In genomic region chr20:39048000-39048696, GRCh38 we compare ENCODE assay signal across 8 cellular contexts.
DNase-seq lines count a peak whose midpoint lies in the region; ATAC-seq and TF ChIP-seq lines count a peak whose summit lies in the region.

No MANE protein-coding gene starts in this region.

- no peaks in the 10 kb centered on the region for H4K20me1 ChIP-seq in OCI-LY3 (ENCODE audit: insufficient read depth, low read length)

- H3K79me2 ChIP-seq in OCI-LY3 (ENCODE audit: low read length), result no peaks in the 10 kb centered on the region

- WGBS in esophagus muscularis mucosa, result 18% methylated on average over 1 of the region's 4 CpGs

- POLR2A ChIA-PET in naive thymus-derived CD4-positive, alpha-beta T cell (lab: Charles Lee), result interaction anchor here (0.6 kb wide), 1 partner anchor 9 kb away, joined by 3 read pairs; no protein-coding TSS in a partner anchor

- no peak overlapping the region for H2AFZ ChIP-seq in OCI-LY3 (ENCODE audit: low read depth, low read length)

- intact Hi-C loops in esophagus muscularis mucosa (cut with DNase I), result loop anchor here (2.0 kb wide), 1 partner anchor 121 kb away; the partner anchor contains the start of gene FAM83D
- intact Hi-C loops in naive thymus-derived CD4-positive, alpha-beta T cell (cut with micrococcal nuclease), result loop anchor here (1.0 to 5.0 kb wide), 5 partner anchors 86 to 416 kb away; partner anchors contain the start of genes FAM83D (in 2 of the 2), ACTR5 (in 1 of the 2) and DHX35 (in 1 of the 2)

- H3K9ac ChIP-seq in OCI-LY3 (ENCODE audit: low read length), result no peak overlapping the region

- H3K4me3 Mint-ChIP-seq in naive thymus-derived CD4-positive, alpha-beta T cell, result peak overlapping the region in 9 of 10 donors; percentile 8 to 68 (median 38)

- H3K4me3 ChIP-seq in OCI-LY3 (ENCODE audit: low read length), result no peak overlapping the region
- H3K4me3 ChIP-seq in esophagus muscularis mucosa, result no peak overlapping the region
- H3K4me3 ChIP-seq in naive thymus-derived CD4-positive, alpha-beta T cell (ENCODE audit: low read length), result no peak overlapping the region

- H3K36me3 ChIP-seq in OCI-LY3 (replicated peaks; ENCODE audit: low read depth, low read length), result peaks cover 2% of the 10 kb centered on the region
- H3K36me3 ChIP-seq in esophagus muscularis mucosa, result peaks cover 0 to 11% (median 1%) of the 10 kb centered on the region in 4 donors
- peaks cover 0 to 2% (median 0%) of the 10 kb centered on the region in 3 experiments for H3K36me3 ChIP-seq in naive thymus-derived CD4-positive, alpha-beta T cell (ENCODE audit: control insufficient read depth in 2 of 3, insufficient read depth in 3 of 3, low read length in 3 of 3)

- H3K27ac ChIP-seq in OCI-LY3 (ENCODE audit: low read length) (no peak overlapping the region), esophagus muscularis mucosa (replicated peaks in 1 of 4) (peak overlapping the region in 3 of 4 donors; percentile 24 to 85 (median 56))
- no peak overlapping the region for H3K27ac ChIP-seq in naive thymus-derived CD4-positive, alpha-beta T cell (ENCODE audit: low read depth, low read length)

- H3K27ac Mint-ChIP-seq in naive thymus-derived CD4-positive, alpha-beta T cell, result peak overlapping the region in 2 of 9 donors; percentile 46 to 61

- H3K27me3 Mint-ChIP-seq in naive thymus-derived CD4-positive, alpha-beta T cell, result peaks cover 0 to 10% (median 0%) of the 10 kb centered on the region in 5 donors

- no peaks in the 10 kb centered on the region for H3K9me3 Mint-ChIP-seq in naive thymus-derived CD4-positive, alpha-beta T cell

- DNase-seq in SIG-M5 treated with dmso at 0.1 percent for 504 hours (lab: John Stamatoyannopoulos, UW; ENCODE audit: unreplicated experiment) (peak; percentile 57), SIG-M5 (lab: John Stamatoyannopoulos, UW) (no peak), HPDE6-E6E7 (ENCODE audit: extremely low spot score) (peak; percentile 97), activated T-cell treated with anti-CD3 and anti-CD28 coated beads for 4 hours (peak; percentile 56), esophagus muscularis mucosa (ENCODE audit: extremely low spot score) (no peak)
- DNase-seq in naive thymus-derived CD4-positive, alpha-beta T cell, result peak; percentile 19 to 77 (median 56)
- peak; percentile 40 to 52 for DNase-seq in stimulated activated CD8-positive, alpha-beta memory T cell treated with anti-CD3 and anti-CD28 coated beads, Interleukin-7, amount 100 ng/mL, for 4 hours (ENCODE audit: low read depth in 2 of 2)

- no peaks in the 10 kb centered on the region for H3K27me3 ChIP-seq in OCI-LY3 (ENCODE audit: low read depth, low read length)
- H3K27me3 ChIP-seq in esophagus muscularis mucosa, result peaks cover 0 to 9% (median 0%) of the 10 kb centered on the region in 4 donors
- H3K27me3 ChIP-seq in naive thymus-derived CD4-positive, alpha-beta T cell (ENCODE audit: control insufficient read depth in 2 of 2, insufficient read depth in 2 of 2, low read length in 2 of 2), result no peaks in the 10 kb centered on the region

- H3K4me1 ChIP-seq in OCI-LY3 (ENCODE audit: low read length) (peaks cover 10% of the 10 kb centered on the region), esophagus muscularis mucosa (peaks cover 8 to 36% (median 31%) of the 10 kb centered on the region in 4 donors)
- peaks cover 9% of the 10 kb centered on the region in 2 donors for H3K4me1 ChIP-seq in naive thymus-derived CD4-positive, alpha-beta T cell (ENCODE audit: control insufficient read depth in 2 of 2, insufficient read depth in 2 of 2, low read length in 2 of 2)

- peak; percentile 86 for ATAC-seq in naive thymus-derived CD4-positive, alpha-beta T cell

- TF ChIP-seq POLR2A in esophagus muscularis mucosa (IDR thresholded peaks at IDR 0.05; ENCODE audit: low read depth), result no peak

- no peak for TF ChIP-seq EP300 in esophagus muscularis mucosa (IDR thresholded peaks at IDR 0.05)

- CTCF ChIA-PET in naive thymus-derived CD4-positive, alpha-beta T cell (lab: Charles Lee), result interaction anchor here (0.7 to 5.0 kb wide), 13 partner anchors 9 to 1916 kb away, joined by 3 to 100 read pairs (median 4); partner anchors contain the start of gene FAM83D

- H3K4me2 ChIP-seq in OCI-LY3 (ENCODE audit: low read length), result no peak overlapping the region

- H3K9me3 ChIP-seq in OCI-LY3 (ENCODE audit: insufficient read depth, low read length) (no peaks in the 10 kb centered on the region), esophagus muscularis mucosa (no peaks in the 10 kb centered on the region)
- no peaks in the 10 kb centered on the region for H3K9me3 ChIP-seq in naive thymus-derived CD4-positive, alpha-beta T cell (ENCODE audit: control insufficient read depth in 2 of 3, low read length in 3 of 3)

- TF ChIP-seq CTCF in OCI-LY3 (IDR thresholded peaks at IDR 0.05; ENCODE audit: low read depth, low read length) (peak; percentile 99; the same call in 1 of the 2 replicates), esophagus muscularis mucosa (IDR thresholded peaks at IDR 0.05) (peak; percentile 96 to 99 (median 96))

- H3K36me3 Mint-ChIP-seq in naive thymus-derived CD4-positive, alpha-beta T cell, result peaks cover 0 to 5% (median 0%) of the 10 kb centered on the region in 5 donors

- H3K4me1 Mint-ChIP-seq in naive thymus-derived CD4-positive, alpha-beta T cell, result peaks cover 0 to 12% (median 7%) of the 10 kb centered on the region in 7 donors

Comparison
In these comparisons a context has a peak if more than half of its experiments do, and no peak if none do; other contexts are left out.
1. DNase-seq: peak in SIG-M5 treated with dmso at 0.1 percent for 504 hours (single experiment), HPDE6-E6E7 (single experiment), activated T-cell treated with anti-CD3 and anti-CD28 coated beads for 4 hours (single experiment), naive thymus-derived CD4-positive, alpha-beta T cell (9 of 9) and stimulated activated CD8-positive, alpha-beta memory T cell treated with anti-CD3 and anti-CD28 coated beads, Interleukin-7, amount 100 ng/mL, for 4 hours (2 of 2); none in SIG-M5 (single experiment) and esophagus muscularis mucosa (single experiment).
2. H3K27ac ChIP-seq: peak in esophagus muscularis mucosa (3 of 4); none in OCI-LY3 (single experiment) and naive thymus-derived CD4-positive, alpha-beta T cell (single experiment).